ENCODE assay signal across 1 cellular context in the genomic region with DNA sequence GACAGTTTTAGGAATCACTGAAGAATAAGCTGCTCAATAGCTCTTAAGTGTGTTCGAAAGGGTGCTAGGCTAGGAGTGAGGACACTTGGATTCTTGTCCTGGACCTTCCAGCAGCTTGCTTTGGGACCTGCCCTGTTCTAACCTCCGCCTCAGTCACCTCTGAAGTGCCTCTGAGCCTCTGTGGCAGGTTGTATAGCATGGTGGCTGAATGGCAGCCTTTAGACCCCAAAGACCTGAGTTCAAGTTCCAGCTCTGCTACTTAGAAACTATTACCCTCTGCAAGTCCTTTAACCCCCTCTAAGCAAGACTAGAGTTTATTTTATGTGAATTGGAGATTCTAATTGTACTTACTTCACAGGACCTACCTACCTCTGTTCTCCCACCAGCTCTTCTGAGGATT.
TF ChIP-seq lines count a peak whose summit lies in the region.

No MANE protein-coding gene starts in this region.

TF ChIP-seq in K562, 482 proteins besides CTCF, POLR2A, EP300 and RAD21:
- TF ChIP-seq, protein P1, sequence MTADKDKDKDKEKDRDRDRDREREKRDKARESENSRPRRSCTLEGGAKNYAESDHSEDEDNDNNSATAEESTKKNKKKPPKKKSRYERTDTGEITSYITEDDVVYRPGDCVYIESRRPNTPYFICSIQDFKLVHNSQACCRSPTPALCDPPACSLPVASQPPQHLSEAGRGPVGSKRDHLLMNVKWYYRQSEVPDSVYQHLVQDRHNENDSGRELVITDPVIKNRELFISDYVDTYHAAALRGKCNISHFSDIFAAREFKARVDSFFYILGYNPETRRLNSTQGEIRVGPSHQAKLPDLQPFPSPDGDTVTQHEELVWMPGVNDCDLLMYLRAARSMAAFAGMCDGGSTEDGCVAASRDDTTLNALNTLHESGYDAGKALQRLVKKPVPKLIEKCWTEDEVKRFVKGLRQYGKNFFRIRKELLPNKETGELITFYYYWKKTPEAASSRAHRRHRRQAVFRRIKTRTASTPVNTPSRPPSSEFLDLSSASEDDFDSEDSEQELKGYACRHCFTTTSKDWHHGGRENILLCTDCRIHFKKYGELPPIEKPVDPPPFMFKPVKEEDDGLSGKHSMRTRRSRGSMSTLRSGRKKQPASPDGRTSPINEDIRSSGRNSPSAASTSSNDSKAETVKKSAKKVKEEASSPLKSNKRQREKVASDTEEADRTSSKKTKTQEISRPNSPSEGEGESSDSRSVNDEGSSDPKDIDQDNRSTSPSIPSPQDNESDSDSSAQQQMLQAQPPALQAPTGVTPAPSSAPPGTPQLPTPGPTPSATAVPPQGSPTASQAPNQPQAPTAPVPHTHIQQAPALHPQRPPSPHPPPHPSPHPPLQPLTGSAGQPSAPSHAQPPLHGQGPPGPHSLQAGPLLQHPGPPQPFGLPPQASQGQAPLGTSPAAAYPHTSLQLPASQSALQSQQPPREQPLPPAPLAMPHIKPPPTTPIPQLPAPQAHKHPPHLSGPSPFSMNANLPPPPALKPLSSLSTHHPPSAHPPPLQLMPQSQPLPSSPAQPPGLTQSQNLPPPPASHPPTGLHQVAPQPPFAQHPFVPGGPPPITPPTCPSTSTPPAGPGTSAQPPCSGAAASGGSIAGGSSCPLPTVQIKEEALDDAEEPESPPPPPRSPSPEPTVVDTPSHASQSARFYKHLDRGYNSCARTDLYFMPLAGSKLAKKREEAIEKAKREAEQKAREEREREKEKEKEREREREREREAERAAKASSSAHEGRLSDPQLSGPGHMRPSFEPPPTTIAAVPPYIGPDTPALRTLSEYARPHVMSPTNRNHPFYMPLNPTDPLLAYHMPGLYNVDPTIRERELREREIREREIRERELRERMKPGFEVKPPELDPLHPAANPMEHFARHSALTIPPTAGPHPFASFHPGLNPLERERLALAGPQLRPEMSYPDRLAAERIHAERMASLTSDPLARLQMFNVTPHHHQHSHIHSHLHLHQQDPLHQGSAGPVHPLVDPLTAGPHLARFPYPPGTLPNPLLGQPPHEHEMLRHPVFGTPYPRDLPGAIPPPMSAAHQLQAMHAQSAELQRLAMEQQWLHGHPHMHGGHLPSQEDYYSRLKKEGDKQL (CRISPR knock-in tag; IDR thresholded peaks at IDR 0.05; ENCODE audit: borderline replicate concordance) = no peak
- TF ChIP-seq RBM25 (IDR thresholded peaks at IDR 0.05; ENCODE audit: low read depth, low read length, severe bottlenecking) = peak; percentile 5
- TF ChIP-seq TAF1 (IDR thresholded peaks at IDR 0.05; ENCODE audit: control insufficient read depth, extremely low read depth, insufficient read depth, low read length, severe bottlenecking) = no peak
- no peak for TF ChIP-seq TARDBP (IDR thresholded peaks at IDR 0.05)
- TF ChIP-seq POLR3A (IDR thresholded peaks at IDR 0.05; ENCODE audit: borderline replicate concordance, extremely low read depth, insufficient read depth, insufficient read length) = peak; percentile 68
- TF ChIP-seq TBP (optimal IDR thresholded peaks at IDR 0.05; ENCODE audit: low read depth, low read length) = peak; percentile 94
TF ChIP-seq in K562: peak in this region for 3.
